ENCODE assay signal across 9 cellular contexts in the genomic region with DNA sequence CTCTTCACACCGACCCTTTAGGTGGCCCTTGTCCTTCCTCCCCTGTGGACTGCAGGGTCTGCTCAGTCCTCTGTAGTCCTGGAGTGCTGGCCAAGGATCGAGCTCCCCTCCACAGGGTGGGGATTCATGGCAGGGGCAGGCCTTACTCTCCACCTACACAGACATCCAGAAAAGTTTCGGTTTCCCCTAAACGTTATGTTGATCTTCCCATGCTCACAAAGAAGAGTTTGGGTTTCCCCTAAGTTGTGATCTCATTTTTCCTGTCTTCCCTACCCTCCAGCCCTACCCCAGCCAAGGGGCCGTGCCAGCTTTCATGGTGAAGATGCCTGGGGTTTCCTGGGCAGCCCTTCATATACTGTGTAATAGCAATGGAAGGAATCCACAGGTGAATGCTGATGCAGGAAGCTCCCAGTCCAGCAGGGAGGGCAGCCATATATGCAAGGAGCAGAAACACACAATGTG. TPM values are rescaled to one million over a fixed set of nuclear protein-coding genes. Genes with fewer than 3 reads are reported as not detected.
DNase-seq lines count a peak whose midpoint lies in the region; ATAC-seq and TF ChIP-seq lines count a peak whose summit lies in the region.
"Had no signal": no experiment of that assay in that cellular context is flagged by ENCODE, and none has a peak within 500 bp of the region (broad histone marks: within the 10 kb centered on the region; RNA-seq: fewer than 3 reads in every experiment).

No MANE protein-coding gene starts in this region.

- H3K4me1 ChIP-seq in heart left ventricle (peaks cover 20 to 74% (median 60%) of the 10 kb centered on the region in 12 donors), mucosa of rectum (ENCODE audit: control insufficient read depth in 2 of 2, insufficient read depth in 2 of 2, low read length in 2 of 2) (peaks cover 17 to 21% of the 10 kb centered on the region in 2 donors), urinary bladder (ENCODE audit: insufficient read depth) (peaks cover 1% of the 10 kb centered on the region)

- WGBS in heart left ventricle, 4 donors: 31 to 48% (median 34%) methylated on average over 5 of the region's 5 CpGs
- 30% methylated on average over 5 of the region's 5 CpGs for WGBS in urinary bladder

- H3K4me3 ChIP-seq in heart left ventricle (peak overlapping the region in 3 of 12 donors; percentile 6 to 33 (median 8)), brain microvascular endothelial cell (ENCODE audit: low read depth, low read length) (no peak overlapping the region), mucosa of rectum (ENCODE audit: low read length in 2 of 2) (no peak overlapping the region), urinary bladder (ENCODE audit: low read depth, low read length) (no peak overlapping the region)

- H3K27me3 ChIP-seq in heart left ventricle (no peaks in the 10 kb centered on the region), brain microvascular endothelial cell (replicated peaks) (no peaks in the 10 kb centered on the region), mucosa of rectum (ENCODE audit: control insufficient read depth in 2 of 2, insufficient read depth in 2 of 2, low read length in 2 of 2) (no peaks in the 10 kb centered on the region)

- DNase-seq in heart left ventricle (no peak), left ventricle myocardium superior (no peak), brain microvascular endothelial cell (no peak), D341Med (ENCODE audit: low spot score) (no peak)
- DNase-seq in activated CD8-positive, alpha-beta memory T cell treated with anti-CD3 and anti-CD28 coated beads, Interleukin-2, amount 50 U/mL, for 48 hours: no peak
- DNase-seq: COR-L47 had no signal

- ATAC-seq in heart left ventricle: peak in 3 of 4 donors; percentile 1 to 2 (median 1)
- ATAC-seq in left ventricle myocardium superior: no peak
- no peak for ATAC-seq in GM18868 (IDR thresholded peaks at IDR 0.05; ENCODE audit: unreplicated experiment)

- TF ChIP-seq POLR2A in heart left ventricle (IDR thresholded peaks at IDR 0.05): no peak

- in situ Hi-C loops in brain microvascular endothelial cell (cut with HindIII; ENCODE audit: low pct_ligation_motif_present, low sequenced_read_pairs): no loop called here

- H3K9me3 ChIP-seq in heart left ventricle (no peaks in the 10 kb centered on the region), mucosa of rectum (ENCODE audit: control insufficient read depth in 2 of 2, low read length in 2 of 2) (no peaks in the 10 kb centered on the region)

- peaks cover 0 to 16% (median 4%) of the 10 kb centered on the region in 9 donors for H3K36me3 ChIP-seq in heart left ventricle
- no peaks in the 10 kb centered on the region for H3K36me3 ChIP-seq in brain microvascular endothelial cell (replicated peaks)
- H3K36me3 ChIP-seq in mucosa of rectum (ENCODE audit: control insufficient read depth in 2 of 2, insufficient read depth in 2 of 2, low read length in 2 of 2): no peaks in the 10 kb centered on the region
- H3K36me3 ChIP-seq in urinary bladder (ENCODE audit: insufficient read depth): no peaks in the 10 kb centered on the region

- H3K27ac ChIP-seq in heart left ventricle: peak overlapping the region; percentile 90 to 99 (median 96)
- H3K27ac ChIP-seq in brain microvascular endothelial cell: peak overlapping the region; percentile 84
- peak overlapping the region; percentile 70 to 77 for H3K27ac ChIP-seq in mucosa of rectum (ENCODE audit: low read depth in 2 of 2, low read length in 2 of 2)
- H3K27ac ChIP-seq in urinary bladder (ENCODE audit: low read depth): peak overlapping the region; percentile 43

- peak overlapping the region in 1 of 2 donors; percentile 12 for H3K9ac ChIP-seq in mucosa of rectum (ENCODE audit: low read depth in 1 of 2, low read length in 2 of 2)

- TF ChIP-seq CTCF in heart left ventricle (IDR thresholded peaks at IDR 0.05): no peak
- no peak for TF ChIP-seq CTCF in brain microvascular endothelial cell (IDR thresholded peaks at IDR 0.05; ENCODE audit: low read depth, low read length, missing control alignments)

- intact Hi-C loops in heart left ventricle (cut with DNase I): loop anchor here in 3 of 10 donors (5.0 kb wide), 2 partner anchors 61 to 336 kb away; no protein-coding TSS in a partner anchor
- intact Hi-C loops in left ventricle myocardium superior (cut with micrococcal nuclease): no loop called here

RNA-seq across cellular contexts. Expression of gene STOML1, which starts 10.3 kb away (rescaled TPM):
- total RNA-seq in heart left ventricle (10 to 100 TPM; 25.0 to 41.1 (median 27.4) TPM), left ventricle myocardium superior (26.9 TPM), urinary bladder (8.4 TPM)
- polyA plus RNA-seq in heart left ventricle (10 to 100 TPM; 27.7 to 38.9 TPM), urinary bladder (25.5 TPM)

RNA-seq across cellular contexts. Expression of gene PML, which starts 12.7 kb away (rescaled TPM):
- total RNA-seq in heart left ventricle (10 to 100 TPM; 18.4 to 68.7 (median 28.0) TPM), left ventricle myocardium superior (20.8 TPM), urinary bladder (22.3 TPM)
- polyA plus RNA-seq in heart left ventricle (10 to 100 TPM; 17.0 to 20.8 TPM), urinary bladder (36.5 TPM)

RNA-seq across cellular contexts. Expression of gene LOXL1, which starts 55.5 kb away (rescaled TPM):
- total RNA-seq in heart left ventricle: 10 to 100 TPM; 20.7 to 79.5 (median 30.4) TPM
- 10 to 100 TPM; 28.8 to 36.1 TPM for polyA plus RNA-seq in heart left ventricle
- 12.9 TPM for total RNA-seq in left ventricle myocardium superior
- 56.2 TPM for total RNA-seq in urinary bladder
- 57.9 TPM for polyA plus RNA-seq in urinary bladder

Comparison
In these comparisons a context has a peak if more than half of its experiments do, and no peak if none do; other contexts are left out.
1. ATAC-seq: peak in heart left ventricle (3 of 4); none in left ventricle myocardium superior (single experiment) and GM18868 (single experiment).
2. H3K27ac ChIP-seq: peak in every context shown above with its lines; median percentile 96 in heart left ventricle; 84 in brain microvascular endothelial cell; 74 in mucosa of rectum; 43 in urinary bladder.